ENCODE assay signal across 1 cellular context in the genomic region with DNA sequence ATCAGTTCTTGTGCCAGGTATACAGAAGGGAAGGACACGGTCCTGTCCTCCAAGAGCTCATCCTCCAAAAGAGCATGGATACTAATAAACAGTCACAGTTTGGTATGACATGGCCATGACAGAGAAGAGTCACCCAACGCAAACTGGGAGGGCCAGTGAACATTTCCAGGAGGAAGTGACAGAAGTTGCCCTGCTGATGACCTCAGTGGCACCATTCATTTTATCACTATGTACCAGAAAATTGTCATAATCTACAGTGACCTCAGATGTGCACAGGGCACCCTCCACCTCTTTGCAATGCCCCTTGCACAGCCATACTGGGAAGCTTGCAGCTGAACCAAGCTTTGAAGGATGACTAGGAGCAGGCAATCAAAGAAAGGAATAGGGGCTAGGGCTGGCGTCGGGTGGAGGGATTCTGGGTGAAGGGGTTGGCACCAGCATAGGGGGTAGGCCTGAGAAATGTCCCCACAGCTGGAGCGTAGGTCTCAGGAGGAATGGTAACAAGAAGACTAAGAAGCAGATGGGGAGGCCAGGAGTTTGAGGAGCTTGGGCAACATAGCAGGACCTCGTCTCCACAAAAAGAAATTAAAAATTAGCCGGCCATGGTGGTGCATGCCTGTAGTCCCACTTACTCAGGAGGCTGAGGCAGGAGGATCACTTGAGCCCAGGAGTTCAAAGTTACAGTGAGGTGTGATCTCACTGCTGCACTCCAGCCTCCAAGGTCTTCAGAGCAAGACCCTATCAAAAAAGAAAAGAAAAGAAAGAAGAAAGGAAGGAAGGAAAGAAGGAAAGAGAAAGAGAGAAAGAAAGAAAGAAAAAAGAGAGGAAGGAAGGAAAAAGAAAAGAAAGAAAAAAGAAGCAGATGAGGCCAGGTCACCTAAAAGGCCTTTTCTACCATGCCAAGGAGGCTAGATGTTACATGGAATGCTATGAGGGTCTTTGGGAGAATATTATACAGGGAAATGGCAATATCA.
TF ChIP-seq lines count a peak whose summit lies in the region.

No MANE protein-coding gene starts in this region.

TF ChIP-seq in K562, 482 proteins besides CTCF, POLR2A, EP300 and RAD21 (continued from another document):
- TF ChIP-seq, protein P1, sequence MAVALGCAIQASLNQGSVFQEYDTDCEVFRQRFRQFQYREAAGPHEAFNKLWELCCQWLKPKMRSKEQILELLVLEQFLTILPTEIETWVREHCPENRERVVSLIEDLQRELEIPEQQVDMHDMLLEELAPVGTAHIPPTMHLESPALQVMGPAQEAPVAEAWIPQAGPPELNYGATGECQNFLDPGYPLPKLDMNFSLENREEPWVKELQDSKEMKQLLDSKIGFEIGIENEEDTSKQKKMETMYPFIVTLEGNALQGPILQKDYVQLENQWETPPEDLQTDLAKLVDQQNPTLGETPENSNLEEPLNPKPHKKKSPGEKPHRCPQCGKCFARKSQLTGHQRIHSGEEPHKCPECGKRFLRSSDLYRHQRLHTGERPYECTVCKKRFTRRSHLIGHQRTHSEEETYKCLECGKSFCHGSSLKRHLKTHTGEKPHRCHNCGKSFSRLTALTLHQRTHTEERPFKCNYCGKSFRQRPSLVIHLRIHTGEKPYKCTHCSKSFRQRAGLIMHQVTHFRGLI (CRISPR knock-in tag; IDR thresholded peaks at IDR 0.05), result no peak
- TF ChIP-seq CHD1 (IDR thresholded peaks at IDR 0.05; ENCODE audit: low read length), result no peak
- TF ChIP-seq, protein P2, sequence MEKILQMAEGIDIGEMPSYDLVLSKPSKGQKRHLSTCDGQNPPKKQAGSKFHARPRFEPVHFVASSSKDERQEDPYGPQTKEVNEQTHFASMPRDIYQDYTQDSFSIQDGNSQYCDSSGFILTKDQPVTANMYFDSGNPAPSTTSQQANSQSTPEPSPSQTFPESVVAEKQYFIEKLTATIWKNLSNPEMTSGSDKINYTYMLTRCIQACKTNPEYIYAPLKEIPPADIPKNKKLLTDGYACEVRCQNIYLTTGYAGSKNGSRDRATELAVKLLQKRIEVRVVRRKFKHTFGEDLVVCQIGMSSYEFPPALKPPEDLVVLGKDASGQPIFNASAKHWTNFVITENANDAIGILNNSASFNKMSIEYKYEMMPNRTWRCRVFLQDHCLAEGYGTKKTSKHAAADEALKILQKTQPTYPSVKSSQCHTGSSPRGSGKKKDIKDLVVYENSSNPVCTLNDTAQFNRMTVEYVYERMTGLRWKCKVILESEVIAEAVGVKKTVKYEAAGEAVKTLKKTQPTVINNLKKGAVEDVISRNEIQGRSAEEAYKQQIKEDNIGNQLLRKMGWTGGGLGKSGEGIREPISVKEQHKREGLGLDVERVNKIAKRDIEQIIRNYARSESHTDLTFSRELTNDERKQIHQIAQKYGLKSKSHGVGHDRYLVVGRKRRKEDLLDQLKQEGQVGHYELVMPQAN (IDR thresholded peaks at IDR 0.05; ENCODE audit: borderline replicate concordance), result 0 out of 2 replicates have a peak, but pooled peaks have one; percentile 55
- TF ChIP-seq MTA1 (IDR thresholded peaks at IDR 0.05; ENCODE audit: borderline replicate concordance), result peak; percentile 57
- no peak for TF ChIP-seq HDAC2 (IDR thresholded peaks at IDR 0.05)
- no peak for TF ChIP-seq POLR2AphosphoS5 (IDR thresholded peaks at IDR 0.05; ENCODE audit: control insufficient read depth, insufficient read depth, low read depth, low read length)
- TF ChIP-seq CBX3 (IDR thresholded peaks at IDR 0.05; ENCODE audit: borderline replicate concordance in 1 of 2, low read length in 2 of 2), result peak in 1 of 2 experiments; percentile 21; a peak in 1 of 3 replicates
- TF ChIP-seq RFX5 (IDR thresholded peaks at IDR 0.05; ENCODE audit: low read depth, low read length), result no peak
- TF ChIP-seq ZNF431 (CRISPR knock-in tag; IDR thresholded peaks at IDR 0.05), result 0 out of 2 replicates have a peak, but pooled peaks have one; percentile 17
- TF ChIP-seq PURB (CRISPR knock-in tag; IDR thresholded peaks at IDR 0.05; ENCODE audit: low read depth), result no peak
- TF ChIP-seq SMC3 (conservative IDR thresholded peaks at IDR 0.05; ENCODE audit: insufficient read depth, low read depth, low read length), result no peak
